9 cellular contexts compared by ENCODE assay signal in the genomic region with DNA sequence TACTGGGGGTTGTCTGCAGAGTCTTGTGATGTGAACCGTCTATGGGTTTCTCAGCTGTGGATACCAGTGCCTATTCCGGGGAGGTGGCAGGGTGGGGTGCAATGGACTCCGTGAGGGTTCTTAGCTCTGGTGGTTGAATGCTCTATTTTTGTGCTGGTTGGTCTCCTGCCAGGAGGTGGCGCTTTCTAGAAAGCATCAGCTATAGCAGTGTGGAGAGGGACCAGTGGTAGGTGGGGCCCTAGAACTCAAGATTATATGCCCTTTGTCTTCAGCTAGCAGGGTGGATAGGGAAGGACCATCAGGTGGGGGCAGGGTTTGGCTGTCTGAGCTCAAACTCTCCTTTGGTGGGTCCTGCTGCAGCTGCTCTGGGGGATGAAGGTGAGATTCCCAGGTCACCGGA.
DNase-seq lines count a peak whose midpoint lies in the region; ATAC-seq and TF ChIP-seq lines count a peak whose summit lies in the region.
"Had no signal": no experiment of that assay in that cellular context is flagged by ENCODE, and none has a peak within 500 bp of the region (broad histone marks: within the 10 kb centered on the region; RNA-seq: fewer than 3 reads in every experiment).

No MANE protein-coding gene starts in this region.

- H2AFZ ChIP-seq in MM.1S (ENCODE audit: low read length) = no peak overlapping the region

- intact Hi-C loops in upper lobe of right lung (cut with DNase I) = no loop called here

- H3K27me3 ChIP-seq in MM.1S (replicated peaks; ENCODE audit: insufficient read depth, low read length) = no peaks in the 10 kb centered on the region
- no peaks in the 10 kb centered on the region for H3K27me3 ChIP-seq in upper lobe of right lung

- ATAC-seq in upper lobe of right lung (no peak), HG02852 (IDR thresholded peaks at IDR 0.05; ENCODE audit: unreplicated experiment) (no peak)
- ATAC-seq: left ventricle myocardium superior had no signal

- H3K4me3 Mint-ChIP-seq in chondrocyte (ENCODE audit: unreplicated experiment) = no peak overlapping the region
- no peak overlapping the region for H3K4me3 Mint-ChIP-seq in type B pancreatic cell

- peak; percentile 16; the same call in 1 of the 2 replicates for TF ChIP-seq CTCF in MM.1S (IDR thresholded peaks at IDR 0.05; ENCODE audit: low read length)
- peak; percentile 22 for TF ChIP-seq CTCF in chondrocyte (IDR thresholded peaks at IDR 0.05)
- TF ChIP-seq CTCF in type B pancreatic cell (conservative IDR thresholded peaks at IDR 0.05) = peak; percentile 56
- no peak for TF ChIP-seq CTCF in upper lobe of right lung (IDR thresholded peaks at IDR 0.05)

- H3K27ac ChIP-seq in MM.1S (ENCODE audit: low read length) (no peak overlapping the region), upper lobe of right lung (no peak overlapping the region)

- H3K36me3 Mint-ChIP-seq in chondrocyte (ENCODE audit: low read depth) (no peaks in the 10 kb centered on the region), type B pancreatic cell (no peaks in the 10 kb centered on the region)

- H3F3A ChIP-seq in MM.1S (ENCODE audit: insufficient read depth, low read length) = no peaks in the 10 kb centered on the region

- no peaks in the 10 kb centered on the region for H3K9me2 ChIP-seq in MM.1S (replicated peaks; ENCODE audit: insufficient read depth, low read length)

- H3K9me3 ChIP-seq in MM.1S (replicated peaks; ENCODE audit: insufficient read depth, low read length) (no peaks in the 10 kb centered on the region), upper lobe of right lung (no peaks in the 10 kb centered on the region)

- H3K27me3 Mint-ChIP-seq in chondrocyte (ENCODE audit: low read depth) (no peaks in the 10 kb centered on the region), type B pancreatic cell (peaks cover 9% of the 10 kb centered on the region)

- H3K36me3 ChIP-seq in MM.1S (replicated peaks; ENCODE audit: insufficient read depth, low read length) (no peaks in the 10 kb centered on the region), upper lobe of right lung (no peaks in the 10 kb centered on the region)

- no peaks in the 10 kb centered on the region for H3K79me2 ChIP-seq in MM.1S (ENCODE audit: low read length)

- no peaks in the 10 kb centered on the region for H3K4me1 Mint-ChIP-seq in chondrocyte (ENCODE audit: low read depth)
- peaks cover 8% of the 10 kb centered on the region for H3K4me1 Mint-ChIP-seq in type B pancreatic cell (ENCODE audit: unreplicated experiment)

- no peaks in the 10 kb centered on the region for H3K4me1 ChIP-seq in MM.1S (ENCODE audit: low read length)
- H3K4me1 ChIP-seq in upper lobe of right lung = no peaks in the 10 kb centered on the region

- DNase-seq in stimulated activated CD4-positive, alpha-beta T cell treated with anti-CD3 and anti-CD28 coated beads, Interleukin-15, amount 100 ng/mL, for 24 hours = peak; percentile 1
- DNase-seq in stimulated activated CD4-positive, alpha-beta T cell treated with anti-CD3 and anti-CD28 coated beads, Interleukin-2, amount 100 ng/mL, for 48 hours = no peak
- DNase-seq in MM.1S (no peak), chondrocyte (ENCODE audit: low spot score) (no peak), type B pancreatic cell (ENCODE audit: extremely low spot score, unreplicated experiment) (no peak), NCI-H187 (lab: John Stamatoyannopoulos, UW) (no peak), upper lobe of right lung (no peak)
- DNase-seq: left ventricle myocardium superior had no signal

- no peaks in the 10 kb centered on the region for H4K20me1 ChIP-seq in MM.1S (ENCODE audit: insufficient read depth, low read length)

- no peak overlapping the region for H3K4me2 ChIP-seq in MM.1S (ENCODE audit: low read depth, low read length)

- no peak overlapping the region for H3K27ac Mint-ChIP-seq in chondrocyte (ENCODE audit: unreplicated experiment)
- H3K27ac Mint-ChIP-seq in type B pancreatic cell = no peak overlapping the region

- H3K9me3 Mint-ChIP-seq in chondrocyte (ENCODE audit: low read depth) (peaks cover 9% of the 10 kb centered on the region), type B pancreatic cell (no peaks in the 10 kb centered on the region)

- no peak overlapping the region for H3K9ac ChIP-seq in MM.1S (ENCODE audit: low read length)

- H3K4me3 ChIP-seq in MM.1S (ENCODE audit: low read length) (no peak overlapping the region), upper lobe of right lung (no peak overlapping the region)
